ENCODE assay signal across 8 cellular contexts in genomic region chr14:69726761-69727511, GRCh38. TPM values are rescaled to one million over a fixed set of nuclear protein-coding genes. Genes with fewer than 3 reads are reported as not detected.
DNase-seq lines count a peak whose midpoint lies in the region; ATAC-seq, FAIRE-seq and TF ChIP-seq lines count a peak whose summit lies in the region.

No MANE protein-coding gene starts in this region.

- FAIRE-seq in GM19239 (lab: Jason Lieb, UNC) = peak; percentile 88

- peak; percentile 95 for TF ChIP-seq CTCF in epithelial cell of proximal tubule (conservative IDR thresholded peaks at IDR 0.05; ENCODE audit: low read depth, low read length)

- H3K4me3 ChIP-seq in epithelial cell of proximal tubule (ENCODE audit: low read depth, low read length) (peak overlapping the region; percentile 43), mucosa of rectum (ENCODE audit: low read length in 2 of 2) (peak overlapping the region; percentile 64 to 71)

- no peaks in the 10 kb centered on the region for H3K9me3 ChIP-seq in mucosa of rectum (ENCODE audit: control insufficient read depth in 2 of 2, low read length in 2 of 2)

- DNase-seq in C1 segment of cervical spinal cord (lab: John Stamatoyannopoulos, UW) (peak; percentile 32 to 86 (median 72)), GM19239 (ENCODE audit: insufficient read length, low spot score) (peak; percentile 76), NOMO-1 treated with DMSO at 0.1 percent for 48 hours (lab: John Stamatoyannopoulos, UW; ENCODE audit: unreplicated experiment) (peak; percentile 36), activated T-cell treated with anti-CD3 and anti-CD28 coated beads for 4 hours (peak; percentile 81), epithelial cell of proximal tubule (ENCODE audit: low read depth) (no peak)
- DNase-seq in stimulated activated CD8-positive, alpha-beta memory T cell treated with anti-CD3 and anti-CD28 coated beads, Interleukin-4, amount 100 ng/mL, for 4 hours (ENCODE audit: low read depth in 2 of 2, low spot score in 1 of 2) = peak; percentile 66 to 77

- H3K27me3 ChIP-seq in mucosa of rectum (ENCODE audit: control insufficient read depth in 2 of 2, insufficient read depth in 2 of 2, low read length in 2 of 2) = no peaks in the 10 kb centered on the region

- peak; percentile 74 for ATAC-seq in HG03521 (IDR thresholded peaks at IDR 0.05; ENCODE audit: unreplicated experiment)

- H3K9ac ChIP-seq in mucosa of rectum (ENCODE audit: low read depth in 1 of 2, low read length in 2 of 2) = peak overlapping the region; percentile 68 to 73

- H3K36me3 ChIP-seq in mucosa of rectum (ENCODE audit: control insufficient read depth in 2 of 2, insufficient read depth in 2 of 2, low read length in 2 of 2) = no peaks in the 10 kb centered on the region

- H3K4me1 ChIP-seq in mucosa of rectum (ENCODE audit: control insufficient read depth in 2 of 2, insufficient read depth in 2 of 2, low read length in 2 of 2) = peaks cover 0 to 11% of the 10 kb centered on the region in 2 donors

- H3K27ac ChIP-seq in mucosa of rectum (ENCODE audit: low read depth in 2 of 2, low read length in 2 of 2) = peak overlapping the region; percentile 17 to 48

RNA-seq across cellular contexts. Expression of gene SRSF5, which starts 40.0 kb away (rescaled TPM):
- 95.4 and 151 TPM in 2 replicates for total RNA-seq in epithelial cell of proximal tubule
